8 cellular contexts compared by ENCODE assay signal in the genomic region with DNA sequence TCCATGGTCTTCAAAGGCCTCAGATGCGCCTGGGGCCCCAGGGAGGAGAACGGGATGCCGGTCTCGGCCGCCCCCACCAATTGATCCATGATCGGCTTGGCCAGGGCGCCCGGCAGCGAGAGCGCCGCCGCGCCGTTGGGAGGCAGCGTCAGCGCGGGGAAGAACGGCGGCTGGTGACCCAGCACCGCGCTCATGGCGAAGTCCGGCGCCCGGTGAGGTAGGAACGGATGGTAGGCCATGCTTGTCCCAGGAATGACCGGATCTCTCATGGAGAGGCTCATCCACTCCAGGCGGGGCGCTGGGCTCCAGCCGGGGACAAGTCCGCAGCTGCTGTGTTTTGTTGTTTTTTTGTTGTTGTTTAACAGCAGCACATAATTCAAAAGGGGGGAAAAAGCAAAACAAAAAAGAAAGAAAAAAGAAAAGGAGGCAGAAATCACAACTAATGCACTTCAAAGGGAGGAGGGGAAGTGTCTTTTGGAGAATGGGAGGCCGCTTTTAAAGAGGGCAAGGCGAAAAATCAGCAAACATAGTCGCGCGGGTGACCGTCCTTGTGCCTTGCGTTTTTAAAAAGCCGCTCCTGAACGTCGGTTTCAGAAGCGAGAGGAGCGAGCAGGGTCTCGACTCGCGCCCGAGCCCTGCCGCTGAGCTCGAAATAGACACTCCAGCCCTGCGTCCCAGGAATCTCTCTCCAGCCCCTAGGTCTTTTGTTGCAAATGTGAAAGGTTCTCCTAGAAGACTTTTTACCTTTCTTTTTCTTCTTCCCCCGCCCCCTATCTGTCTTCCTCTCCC. TPM values are rescaled to one million over a fixed set of nuclear protein-coding genes. Genes with fewer than 3 reads are reported as not detected.
DNase-seq lines count a peak whose midpoint lies in the region; ATAC-seq, FAIRE-seq and TF ChIP-seq lines count a peak whose summit lies in the region.

No MANE protein-coding gene starts in this region.

- H3K27ac ChIP-seq in PC-3 (ENCODE audit: low read length): peak overlapping the region; percentile 95
- H3K27ac ChIP-seq in endothelial cell of umbilical vein (ENCODE audit: insufficient read depth, low read depth, low read length): no peak overlapping the region

- H3K9ac ChIP-seq in PC-3 (ENCODE audit: low read length): peak overlapping the region; percentile 97
- peak overlapping the region; percentile 36 for H3K9ac ChIP-seq in endothelial cell of umbilical vein (replicated peaks; ENCODE audit: extremely low read depth, insufficient read depth, low read length)

- H3K9me1 ChIP-seq in endothelial cell of umbilical vein (replicated peaks; ENCODE audit: control insufficient read depth, extremely low read depth, insufficient read depth, low read length): no peaks in the 10 kb centered on the region

- H3K9me2 ChIP-seq in PC-3 (replicated peaks; ENCODE audit: low read length): no peaks in the 10 kb centered on the region

- intact Hi-C loops in PC-3 (cut with micrococcal nuclease): loop anchor here (5.0 kb wide), 3 partner anchors 249 to 669 kb away; no protein-coding TSS in a partner anchor
- intact Hi-C loops in endothelial cell of umbilical vein (cut with micrococcal nuclease): loop anchor here (10.0 kb wide), 1 partner anchor 672 kb away; no protein-coding TSS in a partner anchor
- intact Hi-C loops in natural killer cell (cut with micrococcal nuclease): no loop called here

- peak overlapping the region; percentile 94 for H3K4me3 ChIP-seq in PC-3 (ENCODE audit: low read length)
- H3K4me3 ChIP-seq in endothelial cell of umbilical vein (replicated peaks in 1 of 3; ENCODE audit: insufficient read depth in 1 of 3, low read depth in 1 of 3, low read length in 3 of 3): peak overlapping the region; percentile 28 to 58 (median 44)

- TF ChIP-seq POLR2A in endothelial cell of umbilical vein (IDR thresholded peaks at IDR 0.05; ENCODE audit: low read depth, low read length): no peak

- no peaks in the 10 kb centered on the region for H3K9me3 Mint-ChIP-seq in natural killer cell

- H2AFZ ChIP-seq in PC-3 (ENCODE audit: low read length): no peak overlapping the region
- peak overlapping the region; percentile 76 for H2AFZ ChIP-seq in endothelial cell of umbilical vein (ENCODE audit: low read depth, low read length)

- H4K20me1 ChIP-seq in PC-3 (ENCODE audit: low read length) (peaks cover 56% of the 10 kb centered on the region), endothelial cell of umbilical vein (replicated peaks; ENCODE audit: control insufficient read depth, extremely low read depth, insufficient read depth, low read length) (no peaks in the 10 kb centered on the region)

- no peaks in the 10 kb centered on the region for H3F3A ChIP-seq in PC-3 (ENCODE audit: low read length, unreplicated experiment)

- peaks cover 72% of the 10 kb centered on the region for H3K79me2 ChIP-seq in PC-3 (ENCODE audit: low read length)
- H3K79me2 ChIP-seq in endothelial cell of umbilical vein (ENCODE audit: control insufficient read depth, insufficient read depth, low read length): no peaks in the 10 kb centered on the region

- CTCF ChIA-PET in PC-3 (lab: Charles Lee) (interaction anchor here (0.5 to 1.7 kb wide), 8 partner anchors 12 to 1070 kb away, joined by 3 to 28 read pairs (median 5); no protein-coding TSS in a partner anchor), endothelial cell of umbilical vein (lab: Charles Lee) (interaction anchor here (1.4 to 2.1 kb wide), 5 partner anchors 7 to 1264 kb away, joined by 5 to 8 read pairs (median 6); no protein-coding TSS in a partner anchor)

- no peaks in the 10 kb centered on the region for H3K36me3 Mint-ChIP-seq in natural killer cell

- H3K4me1 ChIP-seq in PC-3 (ENCODE audit: insufficient read depth, low read length) (peaks cover 26% of the 10 kb centered on the region), endothelial cell of umbilical vein (ENCODE audit: control insufficient read depth, extremely low read depth, insufficient read depth, low read length) (no peaks in the 10 kb centered on the region)

- peak; percentile 42 for FAIRE-seq in endothelial cell of umbilical vein (lab: Jason Lieb, UNC)

- H3K9me3 ChIP-seq in PC-3 (ENCODE audit: low read length): no peaks in the 10 kb centered on the region
- H3K9me3 ChIP-seq in endothelial cell of umbilical vein (replicated peaks; ENCODE audit: control insufficient read depth, insufficient read depth, low read length): no peaks in the 10 kb centered on the region

- ATAC-seq in PC-3 (no peak), natural killer cell (no peak), HG03039 (IDR thresholded peaks at IDR 0.05; ENCODE audit: unreplicated experiment) (no peak), HG02642 (IDR thresholded peaks at IDR 0.05; ENCODE audit: poor library complexity, unreplicated experiment) (no peak)

- H3K27me3 ChIP-seq in PC-3 (ENCODE audit: low read length) (no peaks in the 10 kb centered on the region), endothelial cell of umbilical vein (ENCODE audit: control insufficient read depth in 2 of 2, insufficient read depth in 2 of 2, low read length in 2 of 2) (peaks cover 36 to 37% of the 10 kb centered on the region in 2 experiments)

- 0 out of 2 replicates have a peak, but pooled peaks have one; percentile 23 for TF ChIP-seq CTCF in PC-3 (conservative IDR thresholded peaks at IDR 0.05; ENCODE audit: low read depth, low read length)
- TF ChIP-seq CTCF in endothelial cell of umbilical vein (IDR thresholded peaks at IDR 0.05; ENCODE audit: extremely low read depth in 1 of 2, insufficient read depth in 1 of 2, low read depth in 1 of 2, low read length in 2 of 2): no peak
- no peak for TF ChIP-seq CTCF in natural killer cell (IDR thresholded peaks at IDR 0.05)
- no peak for TF ChIP-seq CTCF in GM13977 (IDR thresholded peaks at IDR 0.05; ENCODE audit: extremely low read depth, insufficient read depth, missing control alignments)

- H3K4me1 Mint-ChIP-seq in natural killer cell: peaks cover 15 to 17% of the 10 kb centered on the region in 2 donors

- dilution Hi-C loops in endothelial cell of umbilical vein (cut with MboI; ENCODE audit: extremely low pct_ligation_motif_present, low sequenced_read_pairs): no loop called here

- DNase-seq in EH (ENCODE audit: low read depth): peak; percentile 32
- peak; percentile 47 for DNase-seq in PC-3
- peak; percentile 17 for DNase-seq in endothelial cell of umbilical vein (ENCODE audit: low read depth, low spot score)
- DNase-seq in natural killer cell: no peak
- DNase-seq in GM13977 (ENCODE audit: low spot score): no peak
- no peak for DNase-seq in kidney glomerular epithelial cell (lab: John Stamatoyannopoulos, UW)

- H3K4me2 ChIP-seq in PC-3 (ENCODE audit: low read length): peak overlapping the region; percentile 92
- peak overlapping the region; percentile 76 for H3K4me2 ChIP-seq in endothelial cell of umbilical vein (ENCODE audit: insufficient read depth, low read length)

- in situ Hi-C loops in GM13977 (cut with MboI; ENCODE audit: low pct_unique_long_range_greater_than_20kb, low sequenced_read_pairs, unreplicated experiment): loop anchor here (25.0 kb wide), 3 partner anchors 271 to 1221 kb away; a partner anchor contains a TSS

- peak overlapping the region; percentile 74 for H3K4me3 Mint-ChIP-seq in natural killer cell

- POLR2A ChIA-PET in PC-3 (lab: Charles Lee; ENCODE audit: unreplicated experiment): interaction anchor here (0.7 to 1.5 kb wide), 7 partner anchors 7 to 544 kb away, joined by 3 to 41 read pairs (median 7); no protein-coding TSS in a partner anchor
- POLR2A ChIA-PET in endothelial cell of umbilical vein (lab: Charles Lee): interaction anchor here (1.1 to 1.4 kb wide), 2 partner anchors 10 to 671 kb away, joined by 3 to 6 read pairs; no protein-coding TSS in a partner anchor

- H3K36me3 ChIP-seq in PC-3 (ENCODE audit: low read depth, low read length) (peaks cover 45% of the 10 kb centered on the region), endothelial cell of umbilical vein (ENCODE audit: control insufficient read depth in 2 of 2, extremely low read depth in 1 of 2, insufficient read depth in 2 of 2, low read length in 2 of 2) (no peaks in the 10 kb centered on the region)

- H3K27ac Mint-ChIP-seq in natural killer cell: no peak overlapping the region

- TSS peak; percentile 64 for BruUV-seq in PC-3 (replicated peaks; lab: Mats Ljungman, UMichigan)
- BruUV-seq in endothelial cell of umbilical vein (replicated peaks; lab: Mats Ljungman, UMichigan): no TSS peak

- H3K27me3 Mint-ChIP-seq in natural killer cell (ENCODE audit: low read depth in 2 of 2): peaks cover 67 to 73% of the 10 kb centered on the region in 2 donors

TF ChIP-seq in endothelial cell of umbilical vein, 7 proteins besides CTCF, POLR2A, EP300 and RAD21:
- no peak for TF ChIP-seq POLR2AphosphoS5 (IDR thresholded peaks at IDR 0.05; ENCODE audit: insufficient read depth, low read depth, low read length)
- TF ChIP-seq, protein P1, sequence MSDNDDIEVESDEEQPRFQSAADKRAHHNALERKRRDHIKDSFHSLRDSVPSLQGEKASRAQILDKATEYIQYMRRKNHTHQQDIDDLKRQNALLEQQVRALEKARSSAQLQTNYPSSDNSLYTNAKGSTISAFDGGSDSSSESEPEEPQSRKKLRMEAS (IDR thresholded peaks at IDR 0.05; ENCODE audit: insufficient read depth, insufficient read length): no peak

RNA-seq across cellular contexts. Expression of a gene that starts 0.9 kb away (rescaled TPM):
- 89.4 and 123 TPM in 2 replicates for total RNA-seq in PC-3 (2014; rRNA removed)
- total RNA-seq in endothelial cell of umbilical vein: 1.1 and 2.0 TPM in 2 replicates
- 0.43 and 0.52 TPM in 2 replicates for polyA plus RNA-seq in endothelial cell of umbilical vein
- polyA plus RNA-seq in endothelial cell of umbilical vein (2011; cell fraction: cytosol; rRNA removed): 0.10 and 0.30 TPM in 2 replicates
- 1.1 and 1.2 TPM in 2 replicates for polyA plus RNA-seq in endothelial cell of umbilical vein (2011; cell fraction: nucleus; rRNA removed)
- polyA plus RNA-seq in endothelial cell of umbilical vein (2012): 0.11 and 0.14 TPM in 2 replicates
- polyA minus RNA-seq in endothelial cell of umbilical vein: 0.36 and 0.68 TPM in 2 replicates
- polyA minus RNA-seq in endothelial cell of umbilical vein (2011; cell fraction: cytosol; rRNA and poly(A)+ RNA removed): 49.4 TPM
- polyA minus RNA-seq in endothelial cell of umbilical vein (2011; cell fraction: nucleus; rRNA and poly(A)+ RNA removed): 0.77 and 1.5 TPM in 2 replicates
- under 1 TPM in 1 of 3 donors, not detected in 2; 0.05 TPM for total RNA-seq in natural killer cell

Comparison
In these comparisons a context has a peak if more than half of its experiments do, and no peak if none do; other contexts are left out.
1. DNase-seq: peak in EH (single experiment), PC-3 (single experiment) and endothelial cell of umbilical vein (single experiment); none in natural killer cell (single experiment), GM13977 (single experiment) and kidney glomerular epithelial cell (single experiment).
2. RNA of a gene that starts 0.9 kb away (total RNA-seq): 89.4 to 123 TPM in PC-3; 1.1 to 2.0 TPM in endothelial cell of umbilical vein and 0.05 TPM in natural killer cell; every median in the first group is over 10 times any median in the second.